In genomic region chr12:96033549-96034389, GRCh38 we compare ENCODE assay signal across 2 cellular contexts.
TF ChIP-seq lines count a peak whose summit lies in the region.

No MANE protein-coding gene starts in this region.

TF ChIP-seq in SK-N-SH, 30 proteins besides CTCF, POLR2A, EP300 and RAD21 (continued from another document):
- no peak for TF ChIP-seq ZBTB33 (IDR thresholded peaks at IDR 0.05; ENCODE audit: borderline replicate concordance, low read depth)
- no peak for TF ChIP-seq NFIC (IDR thresholded peaks at IDR 0.05; ENCODE audit: borderline replicate concordance)
- no peak for TF ChIP-seq MAX (IDR thresholded peaks at IDR 0.05; ENCODE audit: low read depth)
- no peak for TF ChIP-seq IRF3 (IDR thresholded peaks at IDR 0.05; ENCODE audit: low read depth, low read length)
- TF ChIP-seq EZH2phosphoT487 (IDR thresholded peaks at IDR 0.05; ENCODE audit: borderline replicate concordance, low read depth): no peak
- no peak for TF ChIP-seq ELF1 (IDR thresholded peaks at IDR 0.05)
- TF ChIP-seq YY1 (IDR thresholded peaks at IDR 0.05; ENCODE audit: low read depth): no peak
- TF ChIP-seq TAF1 (IDR thresholded peaks at IDR 0.05; ENCODE audit: borderline replicate concordance, low read depth, low read length): no peak
- no peak for TF ChIP-seq USF2 (IDR thresholded peaks at IDR 0.05; ENCODE audit: borderline replicate concordance, low read depth, low read length)
- no peak for TF ChIP-seq RXRA (IDR thresholded peaks at IDR 0.05; ENCODE audit: borderline replicate concordance, low read depth)
- no peak for TF ChIP-seq MXI1 (IDR thresholded peaks at IDR 0.05; ENCODE audit: low read depth, low read length)
- no peak for TF ChIP-seq SIN3A (IDR thresholded peaks at IDR 0.05; ENCODE audit: borderline replicate concordance, low read depth, low read length)
- TF ChIP-seq TEAD4 (IDR thresholded peaks at IDR 0.05; ENCODE audit: borderline replicate concordance, insufficient read depth): no peak

TF ChIP-seq in SK-N-SH treated with all-trans-retinoic acid at 6 μM for 48 hours, 23 proteins besides CTCF, POLR2A, EP300 and RAD21 (continued from another document):
- TF ChIP-seq TSHZ2 (CRISPR knock-in tag; IDR thresholded peaks at IDR 0.05) (no peak), ZNF565 (CRISPR knock-in tag; conservative IDR thresholded peaks at IDR 0.05; ENCODE audit: low read depth) (no peak), ISL1 (CRISPR knock-in tag; IDR thresholded peaks at IDR 0.05) (no peak), CREB5 (CRISPR knock-in tag; IDR thresholded peaks at IDR 0.05; ENCODE audit: low read depth) (no peak), ZFP30 (CRISPR knock-in tag; IDR thresholded peaks at IDR 0.05) (no peak)
